ENCODE assay signal across 10 cellular contexts in genomic region chr3:83928391-83928790, GRCh38.
DNase-seq lines count a peak whose midpoint lies in the region; ATAC-seq and TF ChIP-seq lines count a peak whose summit lies in the region.
"Had no signal": no experiment of that assay in that cellular context is flagged by ENCODE, and none has a peak within 500 bp of the region (broad histone marks: within the 10 kb centered on the region; RNA-seq: fewer than 3 reads in every experiment).

No MANE protein-coding gene starts in this region.

- ATAC-seq in HG03469 (IDR thresholded peaks at IDR 0.05; ENCODE audit: unreplicated experiment) = no peak

- H3K36me3 ChIP-seq in HEK293 (ENCODE audit: control insufficient read depth in 2 of 2, insufficient read depth in 1 of 2, low read length in 2 of 2) = no peaks in the 10 kb centered on the region
- H3K36me3 ChIP-seq in PC-9 (ENCODE audit: low read depth) = no peaks in the 10 kb centered on the region
- H3K36me3 ChIP-seq: cardiac muscle cell had no signal

- no peaks in the 10 kb centered on the region for H3K4me1 Mint-ChIP-seq in glutamatergic neuron (ENCODE audit: low read depth, unreplicated experiment)

- no peak overlapping the region for H3K4me3 Mint-ChIP-seq in glutamatergic neuron (ENCODE audit: unreplicated experiment)
- H3K4me3 Mint-ChIP-seq: stimulated activated naive CD8-positive, alpha-beta T cell treated with anti-CD3 and anti-CD28 coated beads, Interleukin-15, Interleukin-2, amounts not matched to agents 100 ng/mL and 50 ng/mL, for 24 hours had no signal

- H3K9me2 ChIP-seq in PC-9 (ENCODE audit: insufficient read depth) = no peaks in the 10 kb centered on the region

- BruUV-seq in PC-9 (replicated peaks; lab: Mats Ljungman, UMichigan) = no TSS peak

- DNase-seq in G401 (ENCODE audit: low spot score) (peak; percentile 13), PC-9 (peak in 1 of 2 experiments; percentile 49), glutamatergic neuron (no peak), hippocampal formation (lab: John Stamatoyannopoulos, UW) (no peak)
- no peak for DNase-seq in activated T-cell treated with anti-CD3 and anti-CD28 coated beads, Interleukin-2, amount 50 U/mL, for 48 hours
- DNase-seq in stimulated activated CD4-positive, alpha-beta T cell treated with anti-CD3 and anti-CD28 coated beads, Interleukin-4, amount 100 ng/mL, for 1 hour = no peak

- no peaks in the 10 kb centered on the region for H4K20me1 ChIP-seq in PC-9 (ENCODE audit: insufficient read depth)

- no peaks in the 10 kb centered on the region for H3K9me3 ChIP-seq in HEK293 (ENCODE audit: control insufficient read depth, insufficient read depth, low read depth, low read length)
- H3K9me3 ChIP-seq in PC-9 (ENCODE audit: insufficient read depth, low read depth) = peaks cover 5% of the 10 kb centered on the region; the same call in 1 of the 2 replicates

- H3K4me3 ChIP-seq in HEK293 (ENCODE audit: low read depth, low read length) (no peak overlapping the region), PC-9 (no peak overlapping the region)
- H3K4me3 ChIP-seq: cardiac muscle cell had no signal

- no peak overlapping the region for H3K4me2 ChIP-seq in PC-9

- H3K27me3 ChIP-seq in PC-9 (ENCODE audit: insufficient read depth, low read depth) = no peaks in the 10 kb centered on the region
- H3K27me3 ChIP-seq: cardiac muscle cell had no signal

- no peaks in the 10 kb centered on the region for H3K79me2 ChIP-seq in PC-9 (ENCODE audit: low read depth)

- in situ Hi-C loops in G401 (cut with HindIII; ENCODE audit: low sequenced_read_pairs) = no loop called here

- H3K36me3 Mint-ChIP-seq in glutamatergic neuron (ENCODE audit: unreplicated experiment) = peaks cover 18% of the 10 kb centered on the region

- H3K27me3 Mint-ChIP-seq in glutamatergic neuron (ENCODE audit: unreplicated experiment) = no peaks in the 10 kb centered on the region
- H3K27me3 Mint-ChIP-seq: stimulated activated naive CD8-positive, alpha-beta T cell treated with anti-CD3 and anti-CD28 coated beads, Interleukin-15, Interleukin-2, amounts not matched to agents 100 ng/mL and 50 ng/mL, for 24 hours had no signal

- H3K4me1 ChIP-seq in HEK293 (ENCODE audit: control insufficient read depth, insufficient read depth, low read length) = no peaks in the 10 kb centered on the region
- no peaks in the 10 kb centered on the region for H3K4me1 ChIP-seq in PC-9 (replicated peaks; ENCODE audit: insufficient read depth)

- intact Hi-C loops in PC-9 (cut with micrococcal nuclease; ENCODE audit: unreplicated experiment) = no loop called here

- CTCF ChIA-PET in HEK293 (lab: Yijun Ruan, JAX) = no interaction called here
- CTCF ChIA-PET in PC-9 (lab: Charles Lee) = no interaction called here

- no peaks in the 10 kb centered on the region for H3F3A ChIP-seq in PC-9 (ENCODE audit: insufficient read depth, low read depth)

- POLR2A ChIA-PET in HEK293 (lab: Yijun Ruan, JAX) = no interaction called here
- POLR2A ChIA-PET in PC-9 (lab: Charles Lee; ENCODE audit: unreplicated experiment) = no interaction called here

- no peak overlapping the region for H3K27ac Mint-ChIP-seq in glutamatergic neuron (ENCODE audit: unreplicated experiment)
- H3K27ac Mint-ChIP-seq: stimulated activated naive CD8-positive, alpha-beta T cell treated with anti-CD3 and anti-CD28 coated beads, Interleukin-15, Interleukin-2, amounts not matched to agents 100 ng/mL and 50 ng/mL, for 24 hours had no signal

- H2AFZ ChIP-seq in PC-9 = no peak overlapping the region

- H3K27ac ChIP-seq in HEK293 (ENCODE audit: extremely low read depth, low read depth, low read length) = no peak overlapping the region
- H3K27ac ChIP-seq in PC-9 = no peak overlapping the region
- H3K27ac ChIP-seq: cardiac muscle cell had no signal

- peaks cover 6% of the 10 kb centered on the region for H3K9me3 Mint-ChIP-seq in glutamatergic neuron (ENCODE audit: unreplicated experiment)

- no peak for TF ChIP-seq CTCF in HEK293 (tag by site-specific recombination; IDR thresholded peaks at IDR 0.05)
- TF ChIP-seq CTCF in PC-9 (conservative IDR thresholded peaks at IDR 0.05) = peak; percentile 62
- peak; percentile 61 for TF ChIP-seq CTCF in glutamatergic neuron (IDR thresholded peaks at IDR 0.05; ENCODE audit: partially characterized antibody, unreplicated experiment)

TF ChIP-seq in HEK293, 187 proteins besides CTCF, POLR2A, EP300 and RAD21:
- TF ChIP-seq TSHZ1 (tag by site-specific recombination; IDR thresholded peaks at IDR 0.05; ENCODE audit: borderline replicate concordance) (no peak), ZNF654 (tag by site-specific recombination; IDR thresholded peaks at IDR 0.05; ENCODE audit: low read depth) (peak; percentile 68), ZNF24 (tag by site-specific recombination; IDR thresholded peaks at IDR 0.05) (no peak), GFI1B (tag by site-specific recombination; IDR thresholded peaks at IDR 0.05) (no peak)
TF ChIP-seq in HEK293: peak in this region for 1.
